Comparison of ENCODE assay signal across 32 cellular contexts in the genomic region with DNA sequence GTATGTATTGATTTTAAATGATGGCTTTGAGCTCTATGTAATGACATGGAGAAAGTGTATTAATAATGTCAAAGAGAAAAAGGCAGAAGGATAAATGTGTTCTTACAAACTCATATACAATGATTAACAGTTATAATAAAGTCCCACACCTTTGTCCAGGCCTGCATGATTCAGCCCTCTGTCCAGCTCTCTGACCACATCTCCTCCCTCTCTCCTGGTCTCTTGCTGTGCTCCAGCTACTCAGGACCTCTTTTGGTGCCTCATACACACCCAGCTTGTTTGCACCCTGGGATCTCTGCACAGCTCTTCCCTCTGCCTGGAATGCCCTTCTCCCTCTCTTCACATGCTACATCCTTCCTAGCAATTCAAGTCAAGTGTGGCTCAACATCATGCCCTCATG. TPM values are rescaled to one million over a fixed set of nuclear protein-coding genes. Genes with fewer than 3 reads are reported as not detected.
"Had no signal": no experiment of that assay in that cellular context is flagged by ENCODE, and none has a peak within 500 bp of the region (broad histone marks: within the 10 kb centered on the region; RNA-seq: fewer than 3 reads in every experiment).

No MANE protein-coding gene starts in this region.

- DNase-seq: activated CD4-positive, alpha-beta T cell treated with anti-CD3 and anti-CD28 coated beads for 48 hours; activated CD4-positive, alpha-beta T cell treated with anti-CD3 and anti-CD28 coated beads, Interleukin-2, amount 50 U/mL, for 4 hours; activated CD4-positive, CD25-positive, alpha-beta regulatory T cell treated with anti-CD3 and anti-CD28 coated beads, Interleukin-2, amount 50 U/mL, for 72 hours; activated CD8-positive, alpha-beta memory T cell treated with anti-CD3 and anti-CD28 coated beads, Interleukin-2, amount 50 U/mL, for 48 hours; activated CD8-positive, alpha-beta T cell treated with anti-CD3 and anti-CD28 coated beads, Interleukin-2, amount 10 ng/mL, durations not matched to agents 7 days and 5 days; activated naive CD4-positive, alpha-beta T cell treated with anti-CD3 and anti-CD28 coated beads, Interleukin-2, amount 50 U/mL, for 16 hours; activated T-cell treated with anti-CD3 and anti-CD28 coated beads, Interleukin-2, amount 50 U/mL, for 1 hour; aorta; brain microvascular endothelial cell; KG1; MV-4-11; NCI-H1092 treated with DMSO at 0.1 percent for 48 hours; NCI-H1436; NCI-H1694 treated with DMSO at 0.1 percent for 48 hours; NCI-H2029 treated with DMSO at 0.1 percent for 48 hours; NCI-H345; NCI-H510A; NCI-H526 treated with DMSO at 0.1 percent for 48 hours; NCI-H82; NK-92 treated with Interleukin-12 subunit alpha and Interleukin-12 subunit beta, amount 100 ng/mL, for 24 hours; PC-3; SHP77; SW 1271; T-helper 9 cell had no signal

- H3K27ac ChIP-seq: brain microvascular endothelial cell, cardiac muscle cell, SJSA1 had no signal

- H3K9me3 ChIP-seq: SJSA1 had no signal

- H3K36me3 ChIP-seq: brain microvascular endothelial cell, cardiac muscle cell, SJSA1 had no signal

- H3K4me1 ChIP-seq: SJSA1 had no signal

- ATAC-seq: activated CD8-positive, alpha-beta T cell treated with anti-CD3 and anti-CD28 coated beads, Interleukin-2, amount 10 ng/mL, durations not matched to agents 7 days and 5 days; PC-3; SK-N-SH treated with all-trans-retinoic acid at 6 μM for 48 hours; WTC11 had no signal

- H3K4me3 ChIP-seq: cardiac muscle cell, SJSA1 had no signal

- H3K27ac Mint-ChIP-seq: activated CD8-positive, alpha-beta T cell treated with anti-CD3 and anti-CD28 coated beads, Interleukin-2, amount 10 ng/mL, durations not matched to agents 7 days and 5 days; T-helper 1 cell treated with Interleukin-12 subunit alpha and Interleukin-12 subunit beta and Interleukin-4 antibody, amounts not matched to agents 30 μg/mL and 1 μg/mL, for 36 hours; WTC11 had no signal

- FAIRE-seq: RCC 7860 had no signal

- H3K9me3 Mint-ChIP-seq: T-helper 1 cell treated with Interleukin-12 subunit alpha and Interleukin-12 subunit beta and Interleukin-4 antibody, amounts not matched to agents 30 μg/mL and 1 μg/mL, for 36 hours; WTC11 had no signal

- H3K36me3 Mint-ChIP-seq: WTC11 had no signal

- H3K27me3 ChIP-seq: brain microvascular endothelial cell, cardiac muscle cell, SJSA1 had no signal

- H3K4me3 Mint-ChIP-seq: activated CD8-positive, alpha-beta T cell treated with anti-CD3 and anti-CD28 coated beads, Interleukin-2, amount 10 ng/mL, durations not matched to agents 7 days and 5 days; T-helper 1 cell treated with Interleukin-12 subunit alpha and Interleukin-12 subunit beta and Interleukin-4 antibody, amounts not matched to agents 30 μg/mL and 1 μg/mL, for 36 hours; WTC11 had no signal

RNA-seq across cellular contexts. Expression of gene DMRT1, which starts 37.5 kb away (rescaled TPM):
- total RNA-seq: activated CD8-positive, alpha-beta T cell treated with anti-CD3 and anti-CD28 coated beads, Interleukin-2, amount 10 ng/mL, durations not matched to agents 7 days and 5 days; aorta; cardiac muscle cell; LHCN-M2; MCF 10A; SJSA1; WTC11 had no signal
- polyA plus RNA-seq: aorta, cardiac muscle cell had no signal
